22 cellular contexts compared by ENCODE assay signal in genomic region chr17:81332118-81332834, GRCh38.
"Had no signal": no experiment of that assay in that cellular context is flagged by ENCODE, and none has a peak within 500 bp of the region (broad histone marks: within the 10 kb centered on the region; RNA-seq: fewer than 3 reads in every experiment).

No MANE protein-coding gene starts in this region.

- H3K4me3 ChIP-seq: coronary artery, esophagus squamous epithelium, gastroesophageal sphincter, heart left ventricle, lower lobe of right lung, mucosa of descending colon, prostate gland, thyroid gland had no signal

- FAIRE-seq: keratinocyte had no signal

- H3K27me3 ChIP-seq: gastroesophageal sphincter, heart left ventricle, thyroid gland had no signal

- H3K27ac ChIP-seq: coronary artery, esophagus squamous epithelium, gastroesophageal sphincter, heart left ventricle, lower lobe of right lung, prostate gland had no signal

- H3K27ac Mint-ChIP-seq: activated CD4-positive, alpha-beta T cell treated with anti-CD3 and anti-CD28 coated beads, Interleukin-2, amount 10 ng/mL, durations not matched to agents 24 days and 14 days; activated CD8-positive, alpha-beta memory T cell treated with anti-CD3 and anti-CD28 coated beads, Interleukin-2, amount 10 ng/mL, durations not matched to agents 7 days and 5 days; activated CD8-positive, alpha-beta T cell treated with anti-CD3 and anti-CD28 coated beads for 36 hours; activated naive CD4-positive, alpha-beta T cell treated with anti-CD3 and anti-CD28 coated beads, Interleukin-2, amount 10 ng/mL, durations not matched to agents 7 days and 5 days; stimulated activated naive CD8-positive, alpha-beta T cell treated with anti-CD3 and anti-CD28 coated beads, Interleukin-15, Interleukin-2, amounts not matched to agents 100 ng/mL and 50 ng/mL, for 24 hours had no signal

- H3K36me3 ChIP-seq: esophagus squamous epithelium, gastroesophageal sphincter, heart left ventricle, lower lobe of right lung, prostate gland, thyroid gland had no signal

- H3K4me3 Mint-ChIP-seq: activated CD4-positive, alpha-beta T cell treated with anti-CD3 and anti-CD28 coated beads, Interleukin-2, amount 10 ng/mL, durations not matched to agents 24 days and 14 days; activated CD8-positive, alpha-beta memory T cell treated with anti-CD3 and anti-CD28 coated beads, Interleukin-2, amount 10 ng/mL, durations not matched to agents 7 days and 5 days; activated CD8-positive, alpha-beta T cell treated with anti-CD3 and anti-CD28 coated beads for 36 hours; activated naive CD4-positive, alpha-beta T cell treated with anti-CD3 and anti-CD28 coated beads, Interleukin-2, amount 10 ng/mL, durations not matched to agents 7 days and 5 days; stimulated activated naive CD8-positive, alpha-beta T cell treated with anti-CD3 and anti-CD28 coated beads, Interleukin-15, Interleukin-2, amounts not matched to agents 100 ng/mL and 50 ng/mL, for 24 hours had no signal

- DNase-seq: activated CD4-positive, alpha-beta T cell treated with anti-CD3 and anti-CD28 coated beads, Interleukin-2, amount 10 ng/mL, durations not matched to agents 24 days and 14 days; activated CD8-positive, alpha-beta memory T cell treated with anti-CD3 and anti-CD28 coated beads, Interleukin-2, amount 10 ng/mL, durations not matched to agents 7 days and 5 days; activated CD8-positive, alpha-beta T cell treated with anti-CD3 and anti-CD28 coated beads for 36 hours; activated effector memory CD4-positive, alpha-beta T cell treated with anti-CD3 and anti-CD28 coated beads, Interleukin-2, amount 50 U/mL, for 16 hours; activated naive CD4-positive, alpha-beta T cell treated with anti-CD3 and anti-CD28 coated beads, Interleukin-2, amount 10 ng/mL, durations not matched to agents 7 days and 5 days; activated T-cell treated with anti-CD3 and anti-CD28 coated beads for 4 hours; amygdala; cerebellar nuclear complex; esophagus squamous epithelium; heart left ventricle; lower lobe of right lung; mesendoderm; stimulated activated CD4-positive, alpha-beta T cell treated with anti-CD3 and anti-CD28 coated beads, Interleukin-12 subunit alpha, Interleukin-12 subunit beta, amount 100 ng/mL, for 4 hours had no signal

- H3K4me1 Mint-ChIP-seq: activated CD4-positive, alpha-beta T cell treated with anti-CD3 and anti-CD28 coated beads, Interleukin-2, amount 10 ng/mL, durations not matched to agents 24 days and 14 days; activated CD8-positive, alpha-beta memory T cell treated with anti-CD3 and anti-CD28 coated beads, Interleukin-2, amount 10 ng/mL, durations not matched to agents 7 days and 5 days had no signal

- H3K27me3 Mint-ChIP-seq: activated CD4-positive, alpha-beta T cell treated with anti-CD3 and anti-CD28 coated beads, Interleukin-2, amount 10 ng/mL, durations not matched to agents 24 days and 14 days had no signal

- H3K9me3 ChIP-seq: esophagus squamous epithelium, gastroesophageal sphincter, heart left ventricle, lower lobe of right lung, mucosa of descending colon, prostate gland, thyroid gland had no signal

- ATAC-seq: activated CD4-positive, CD25-positive, alpha-beta regulatory T cell treated with anti-CD3 and anti-CD28 coated beads, Interleukin-2, amount 50 U/mL, for 24 hours; activated CD8-positive, alpha-beta memory T cell treated with anti-CD3 and anti-CD28 coated beads, Interleukin-2, amount 10 ng/mL, durations not matched to agents 7 days and 5 days; activated CD8-positive, alpha-beta T cell treated with anti-CD3 and anti-CD28 coated beads for 36 hours; gastroesophageal sphincter; heart left ventricle; lower lobe of right lung; mucosa of descending colon had no signal

- H3K36me3 Mint-ChIP-seq: activated CD8-positive, alpha-beta memory T cell treated with anti-CD3 and anti-CD28 coated beads, Interleukin-2, amount 10 ng/mL, durations not matched to agents 7 days and 5 days; activated naive CD4-positive, alpha-beta T cell treated with anti-CD3 and anti-CD28 coated beads, Interleukin-2, amount 10 ng/mL, durations not matched to agents 7 days and 5 days had no signal

- H3K9me3 Mint-ChIP-seq: activated CD4-positive, alpha-beta T cell treated with anti-CD3 and anti-CD28 coated beads, Interleukin-2, amount 10 ng/mL, durations not matched to agents 24 days and 14 days; activated CD8-positive, alpha-beta T cell treated with anti-CD3 and anti-CD28 coated beads for 36 hours; activated naive CD4-positive, alpha-beta T cell treated with anti-CD3 and anti-CD28 coated beads, Interleukin-2, amount 10 ng/mL, durations not matched to agents 7 days and 5 days; neural crest cell; stimulated activated naive CD8-positive, alpha-beta T cell treated with anti-CD3 and anti-CD28 coated beads, Interleukin-15, Interleukin-2, amounts not matched to agents 100 ng/mL and 50 ng/mL, for 24 hours had no signal
